Comparison of ENCODE assay signal across 19 cellular contexts in the genomic region with DNA sequence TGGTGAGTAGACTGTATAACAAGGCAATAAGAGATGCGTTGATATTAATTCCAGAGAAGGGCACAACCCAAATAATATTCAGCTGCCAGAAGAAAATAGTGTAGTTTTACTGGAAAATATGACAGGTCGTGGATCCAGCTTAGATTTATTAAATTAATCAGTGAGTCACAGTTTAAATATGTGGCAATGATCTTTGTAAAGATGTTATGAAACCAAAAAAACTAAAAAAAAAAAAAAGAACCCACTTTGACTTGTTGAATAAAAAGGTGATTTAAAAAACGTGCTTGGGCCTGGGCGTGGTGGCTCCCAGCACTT. TPM values are rescaled to one million over a fixed set of nuclear protein-coding genes. Genes with fewer than 3 reads are reported as not detected.
DNase-seq lines count a peak whose midpoint lies in the region; ATAC-seq and TF ChIP-seq lines count a peak whose summit lies in the region.
"Had no signal": no experiment of that assay in that cellular context is flagged by ENCODE, and none has a peak within 500 bp of the region (broad histone marks: within the 10 kb centered on the region; RNA-seq: fewer than 3 reads in every experiment).

No MANE protein-coding gene starts in this region.

- no peak overlapping the region for H3K14ac ChIP-seq in trophoblast cell (ENCODE audit: low read length)

- H3K9me3 ChIP-seq in esophagus squamous epithelium = no peaks in the 10 kb centered on the region
- no peaks in the 10 kb centered on the region for H3K9me3 ChIP-seq in trophoblast cell (ENCODE audit: insufficient read depth, low read depth, low read length)

- H4K8ac ChIP-seq in trophoblast cell (ENCODE audit: low read depth, low read length) = no peak overlapping the region

- H3K9ac ChIP-seq in trophoblast cell (ENCODE audit: low read length) = no peak overlapping the region

- ATAC-seq in SK-N-SH treated with all-trans-retinoic acid at 6 μM for 48 hours = peak; percentile 54; the same call in 2 of the 3 replicates
- no peak for ATAC-seq in GM21360 (IDR thresholded peaks at IDR 0.05; ENCODE audit: unreplicated experiment)
- no peak for ATAC-seq in activated T-cell treated with anti-CD3 and anti-CD28 coated beads, Interleukin-2, amount 50 U/mL, for 4 hours

- H2AFZ ChIP-seq in trophoblast cell (ENCODE audit: insufficient read depth, low read length, poor library complexity) = no peak overlapping the region

- no peak overlapping the region for H3K4me2 ChIP-seq in trophoblast cell (ENCODE audit: low read length)

- H2BK12ac ChIP-seq in trophoblast cell (ENCODE audit: low read length) = peak overlapping the region; percentile 49

- H3K27me3 ChIP-seq in esophagus squamous epithelium = no peaks in the 10 kb centered on the region
- no peaks in the 10 kb centered on the region for H3K27me3 ChIP-seq in trophoblast cell (ENCODE audit: insufficient read depth, low read length)

- no peak overlapping the region for H3K4ac ChIP-seq in trophoblast cell (ENCODE audit: low read depth, low read length)

- peak overlapping the region; percentile 86 for H2BK120ac ChIP-seq in trophoblast cell (ENCODE audit: insufficient read depth, low read length, poor library complexity)

- H3K79me1 ChIP-seq in trophoblast cell (ENCODE audit: low read length) = peaks cover 9% of the 10 kb centered on the region

- DNase-seq in GM03348 (ENCODE audit: low spot score) = peak; percentile 25
- no peak for DNase-seq in esophagus squamous epithelium (lab: John Stamatoyannopoulos, UW)
- no peak for DNase-seq in trophoblast cell
- no peak for DNase-seq in HCEC 1CT
- no peak for DNase-seq in activated T-cell treated with anti-CD3 and anti-CD28 coated beads, Interleukin-2, amount 50 U/mL, for 4 hours
- DNase-seq in caudate nucleus (lab: John Stamatoyannopoulos, UW) = no peak
- DNase-seq: activated CD4-positive, alpha-beta T cell treated with anti-CD3 and anti-CD28 coated beads for 48 hours; activated CD8-positive, alpha-beta memory T cell treated with anti-CD3 and anti-CD28 coated beads, Interleukin-2, amount 50 U/mL, for 4 hours; activated gamma-delta T cell; anterior cingulate cortex; naive B cell; NCI-H1436; posterior cingulate gyrus; RPMI8226; stimulated activated CD4-positive, alpha-beta T cell treated with anti-CD3 and anti-CD28 coated beads, Interleukin-4, amount 100 ng/mL, for 4 hours had no signal

- TF ChIP-seq CTCF in esophagus squamous epithelium (IDR thresholded peaks at IDR 0.05) = no peak

- TF ChIP-seq POLR2A in esophagus squamous epithelium (IDR thresholded peaks at IDR 0.05) = no peak

- H4K91ac ChIP-seq in trophoblast cell (ENCODE audit: low read depth, low read length) = peak overlapping the region; percentile 47

- WGBS in esophagus squamous epithelium, 2 donors = 32 to 40% methylated on average over 4 of the region's 4 CpGs
- whole genome bisulfite sequencing in trophoblast cell (ENCODE audit: extremely low coverage, insufficient coverage, insufficient read length) = no CpG with 5 or more reads among the region's 4 CpGs

- no peak overlapping the region for H3K4me3 Mint-ChIP-seq in activated T-cell treated with anti-CD3 and anti-CD28 coated beads, Interleukin-2, amount 50 U/mL, for 4 hours
- H3K4me3 Mint-ChIP-seq: B cell, naive B cell had no signal

- no peaks in the 10 kb centered on the region for H3K27me3 Mint-ChIP-seq in activated T-cell treated with anti-CD3 and anti-CD28 coated beads, Interleukin-2, amount 50 U/mL, for 4 hours (ENCODE audit: low read depth)
- H3K27me3 Mint-ChIP-seq: B cell, naive B cell had no signal

- H3K4me1 Mint-ChIP-seq in activated T-cell treated with anti-CD3 and anti-CD28 coated beads, Interleukin-2, amount 50 U/mL, for 4 hours (ENCODE audit: low read depth) = peaks cover 6% of the 10 kb centered on the region

- intact Hi-C loops in esophagus squamous epithelium (cut with DNase I) = no loop called here

- H3K79me2 ChIP-seq in trophoblast cell (ENCODE audit: control insufficient read depth, insufficient read depth, low read length, poor library complexity) = no peaks in the 10 kb centered on the region

- H3K36me3 Mint-ChIP-seq in activated T-cell treated with anti-CD3 and anti-CD28 coated beads, Interleukin-2, amount 50 U/mL, for 4 hours (ENCODE audit: insufficient read depth) = peaks cover 8% of the 10 kb centered on the region

- H3K9me3 Mint-ChIP-seq in activated T-cell treated with anti-CD3 and anti-CD28 coated beads, Interleukin-2, amount 50 U/mL, for 4 hours = no peaks in the 10 kb centered on the region
- H3K9me3 Mint-ChIP-seq: naive B cell had no signal

- H3K4me3 ChIP-seq in esophagus squamous epithelium (no peak overlapping the region), trophoblast cell (ENCODE audit: low read depth, low read length) (no peak overlapping the region)
- H3K4me3 ChIP-seq: lung had no signal

- no peak overlapping the region for H2AK5ac ChIP-seq in trophoblast cell (ENCODE audit: low read length)

- H3K4me1 ChIP-seq in esophagus squamous epithelium (peaks cover 6 to 38% (median 15%) of the 10 kb centered on the region in 3 donors), trophoblast cell (ENCODE audit: control insufficient read depth in 1 of 2, insufficient read depth in 2 of 2, low read length in 2 of 2) (peaks cover 2 to 9% of the 10 kb centered on the region in 2 experiments)

- no peak overlapping the region for H4K12ac ChIP-seq in trophoblast cell (ENCODE audit: low read depth, low read length)

- no peak overlapping the region for H2BK5ac ChIP-seq in trophoblast cell (ENCODE audit: low read depth, low read length, poor library complexity)

- H3K36me3 ChIP-seq in esophagus squamous epithelium (peaks cover 0 to 26% (median 0%) of the 10 kb centered on the region in 3 donors), trophoblast cell (ENCODE audit: control insufficient read depth in 1 of 2, insufficient read depth in 2 of 2, low read length in 2 of 2) (peaks cover 2 to 3% of the 10 kb centered on the region in 2 experiments)

- H3K23ac ChIP-seq in trophoblast cell (ENCODE audit: low read length) = no peak overlapping the region

- no peak overlapping the region for H3K18ac ChIP-seq in trophoblast cell (ENCODE audit: low read length)

- H3K27ac ChIP-seq in esophagus squamous epithelium (peak overlapping the region; percentile 53 to 85 (median 78)), trophoblast cell (ENCODE audit: low read depth, low read length) (peak overlapping the region; percentile 53), caudate nucleus (ENCODE audit: low read depth, low read length) (no peak overlapping the region)

TF ChIP-seq in SK-N-SH treated with all-trans-retinoic acid at 6 μM for 48 hours, 23 proteins besides CTCF, POLR2A, EP300 and RAD21:
- TF ChIP-seq TOX (CRISPR knock-in tag; IDR thresholded peaks at IDR 0.05; ENCODE audit: borderline replicate concordance) = peak; percentile 63; the same call in 1 of the 2 replicates
- TF ChIP-seq, protein P1, sequence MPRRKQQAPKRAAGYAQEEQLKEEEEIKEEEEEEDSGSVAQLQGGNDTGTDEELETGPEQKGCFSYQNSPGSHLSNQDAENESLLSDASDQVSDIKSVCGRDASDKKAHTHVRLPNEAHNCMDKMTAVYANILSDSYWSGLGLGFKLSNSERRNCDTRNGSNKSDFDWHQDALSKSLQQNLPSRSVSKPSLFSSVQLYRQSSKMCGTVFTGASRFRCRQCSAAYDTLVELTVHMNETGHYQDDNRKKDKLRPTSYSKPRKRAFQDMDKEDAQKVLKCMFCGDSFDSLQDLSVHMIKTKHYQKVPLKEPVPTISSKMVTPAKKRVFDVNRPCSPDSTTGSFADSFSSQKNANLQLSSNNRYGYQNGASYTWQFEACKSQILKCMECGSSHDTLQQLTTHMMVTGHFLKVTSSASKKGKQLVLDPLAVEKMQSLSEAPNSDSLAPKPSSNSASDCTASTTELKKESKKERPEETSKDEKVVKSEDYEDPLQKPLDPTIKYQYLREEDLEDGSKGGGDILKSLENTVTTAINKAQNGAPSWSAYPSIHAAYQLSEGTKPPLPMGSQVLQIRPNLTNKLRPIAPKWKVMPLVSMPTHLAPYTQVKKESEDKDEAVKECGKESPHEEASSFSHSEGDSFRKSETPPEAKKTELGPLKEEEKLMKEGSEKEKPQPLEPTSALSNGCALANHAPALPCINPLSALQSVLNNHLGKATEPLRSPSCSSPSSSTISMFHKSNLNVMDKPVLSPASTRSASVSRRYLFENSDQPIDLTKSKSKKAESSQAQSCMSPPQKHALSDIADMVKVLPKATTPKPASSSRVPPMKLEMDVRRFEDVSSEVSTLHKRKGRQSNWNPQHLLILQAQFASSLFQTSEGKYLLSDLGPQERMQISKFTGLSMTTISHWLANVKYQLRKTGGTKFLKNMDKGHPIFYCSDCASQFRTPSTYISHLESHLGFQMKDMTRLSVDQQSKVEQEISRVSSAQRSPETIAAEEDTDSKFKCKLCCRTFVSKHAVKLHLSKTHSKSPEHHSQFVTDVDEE (CRISPR knock-in tag; IDR thresholded peaks at IDR 0.05) = no peak

RNA-seq across cellular contexts. Expression of a gene that starts 20.6 kb away (rescaled TPM):
- 1 to 10 TPM; 1.5 to 5.8 (median 3.1) TPM for total RNA-seq in esophagus squamous epithelium
- 11.4 and 12.3 TPM in 2 replicates for polyA plus RNA-seq in trophoblast cell (2013)
- 1 to 10 TPM; 1.0 to 1.5 (median 1.1) TPM for total RNA-seq in activated T-cell treated with anti-CD3 and anti-CD28 coated beads, Interleukin-2, amount 50 U/mL, for 4 hours

RNA-seq across cellular contexts. Expression of a gene that starts 28.6 kb away (rescaled TPM):
- total RNA-seq in esophagus squamous epithelium = 10 to 100 TPM; 10.2 to 16.8 (median 12.4) TPM
- 20.7 and 21.7 TPM in 2 replicates for polyA plus RNA-seq in trophoblast cell (2013)
- 10 to 100 TPM; 11.4 to 18.9 (median 17.1) TPM for total RNA-seq in activated T-cell treated with anti-CD3 and anti-CD28 coated beads, Interleukin-2, amount 50 U/mL, for 4 hours
